Comparison of ENCODE assay signal across 8 cellular contexts in the genomic region with DNA sequence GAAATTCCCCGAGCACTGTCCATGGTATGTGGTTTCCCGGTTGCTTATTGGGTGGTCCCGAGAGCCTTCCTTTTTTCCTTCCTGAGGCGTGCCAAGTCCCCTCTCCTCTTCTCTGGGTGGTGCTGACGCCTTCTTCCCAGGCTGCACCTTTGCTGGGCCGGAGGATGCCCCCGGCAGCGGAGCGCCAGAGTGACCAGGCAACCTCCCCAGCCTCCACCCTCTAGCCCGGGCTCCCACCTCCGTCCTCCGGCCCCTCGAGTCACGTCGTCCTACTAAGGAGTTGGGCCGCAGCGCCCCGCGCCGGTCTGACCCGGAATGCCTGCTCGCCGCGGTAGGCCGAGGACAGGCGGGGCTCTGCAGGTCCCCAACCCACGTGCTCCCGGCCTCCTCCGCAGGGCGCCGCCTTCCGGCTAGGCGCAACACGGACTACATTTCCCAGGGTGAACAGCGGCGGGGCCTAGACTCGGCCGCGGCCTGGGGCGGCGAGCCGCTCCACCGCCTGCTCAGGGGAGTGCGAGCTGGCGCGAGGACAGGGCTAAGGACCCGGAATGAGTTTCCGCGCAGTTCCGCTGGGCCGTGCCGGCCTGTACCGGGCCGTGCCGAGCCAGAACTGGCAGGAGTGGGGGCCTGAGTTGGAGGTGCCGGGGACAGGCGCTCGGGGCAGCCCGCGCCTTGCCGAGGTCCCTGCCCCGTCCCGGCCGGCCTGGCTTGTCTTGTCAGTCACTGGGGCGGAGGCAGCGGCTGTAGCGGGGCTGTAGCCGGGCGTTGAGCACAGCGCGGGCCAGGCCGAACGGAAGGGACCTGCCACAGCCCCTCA. TPM values are rescaled to one million over a fixed set of nuclear protein-coding genes. Genes with fewer than 3 reads are reported as not detected.
DNase-seq lines count a peak whose midpoint lies in the region; ATAC-seq and TF ChIP-seq lines count a peak whose summit lies in the region.

A gene with protein sequence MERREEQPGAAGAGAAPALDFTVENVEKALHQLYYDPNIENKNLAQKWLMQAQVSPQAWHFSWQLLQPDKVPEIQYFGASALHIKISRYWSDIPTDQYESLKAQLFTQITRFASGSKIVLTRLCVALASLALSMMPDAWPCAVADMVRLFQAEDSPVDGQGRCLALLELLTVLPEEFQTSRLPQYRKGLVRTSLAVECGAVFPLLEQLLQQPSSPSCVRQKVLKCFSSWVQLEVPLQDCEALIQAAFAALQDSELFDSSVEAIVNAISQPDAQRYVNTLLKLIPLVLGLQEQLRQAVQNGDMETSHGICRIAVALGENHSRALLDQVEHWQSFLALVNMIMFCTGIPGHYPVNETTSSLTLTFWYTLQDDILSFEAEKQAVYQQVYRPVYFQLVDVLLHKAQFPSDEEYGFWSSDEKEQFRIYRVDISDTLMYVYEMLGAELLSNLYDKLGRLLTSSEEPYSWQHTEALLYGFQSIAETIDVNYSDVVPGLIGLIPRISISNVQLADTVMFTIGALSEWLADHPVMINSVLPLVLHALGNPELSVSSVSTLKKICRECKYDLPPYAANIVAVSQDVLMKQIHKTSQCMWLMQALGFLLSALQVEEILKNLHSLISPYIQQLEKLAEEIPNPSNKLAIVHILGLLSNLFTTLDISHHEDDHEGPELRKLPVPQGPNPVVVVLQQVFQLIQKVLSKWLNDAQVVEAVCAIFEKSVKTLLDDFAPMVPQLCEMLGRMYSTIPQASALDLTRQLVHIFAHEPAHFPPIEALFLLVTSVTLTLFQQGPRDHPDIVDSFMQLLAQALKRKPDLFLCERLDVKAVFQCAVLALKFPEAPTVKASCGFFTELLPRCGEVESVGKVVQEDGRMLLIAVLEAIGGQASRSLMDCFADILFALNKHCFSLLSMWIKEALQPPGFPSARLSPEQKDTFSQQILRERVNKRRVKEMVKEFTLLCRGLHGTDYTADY (plus strand): TSS at position 707 of the 817 bp plus-strand sequence. CDS start 651 bp downstream, outside the sequence.

- under 1% methylated on average over 73 of the region's 73 CpGs for WGBS in liver

- peaks cover 5 to 28% (median 22%) of the 10 kb centered on the region in 4 donors for H3K4me1 ChIP-seq in liver (ENCODE audit: control insufficient read depth in 4 of 4, insufficient read depth in 4 of 4, low read length in 3 of 4)

- H3K4me3 ChIP-seq in liver (ENCODE audit: low read depth in 1 of 3, low read length in 3 of 3): peak within 1 kb of the TSS; percentile 78 to 99 (median 85)

- peak within 1 kb of the TSS; percentile 90 to 98 (median 97) for H3K27ac Mint-ChIP-seq in CD14-positive monocyte
- peak within 1 kb of the TSS; percentile 93 for H3K27ac Mint-ChIP-seq in dendritic cell treated with granulocyte-macrophage colony-stimulating factor and Interleukin-4, amounts not matched to agents 40 ng/mL and 50 ng/mL, for 4 days

- ATAC-seq in GM19328 (IDR thresholded peaks at IDR 0.05; ENCODE audit: unreplicated experiment) (peak; percentile 93), HG03520 (IDR thresholded peaks at IDR 0.05; ENCODE audit: unreplicated experiment) (peak; percentile 85)

- intact Hi-C loops in CD14-positive monocyte (cut with micrococcal nuclease): loop anchor here (1.0 to 10.0 kb wide), 4 partner anchors 28 to 292 kb away; a partner anchor contains a TSS
- intact Hi-C loops in dendritic cell treated with granulocyte-macrophage colony-stimulating factor and Interleukin-4, amounts not matched to agents 40 ng/mL and 50 ng/mL, for 4 days (cut with micrococcal nuclease): loop anchor here (1.0 to 10.0 kb wide), 5 partner anchors 10 to 88 kb away; a partner anchor contains a TSS

- H3K27me3 Mint-ChIP-seq in CD14-positive monocyte (ENCODE audit: low read depth in 3 of 3): no peaks in the 10 kb centered on the region
- H3K27me3 Mint-ChIP-seq in dendritic cell treated with granulocyte-macrophage colony-stimulating factor and Interleukin-4, amounts not matched to agents 40 ng/mL and 50 ng/mL, for 4 days: no peaks in the 10 kb centered on the region

- TF ChIP-seq CTCF in CD14-positive monocyte (IDR thresholded peaks at IDR 0.05) (peak; percentile 81), liver (IDR thresholded peaks at IDR 0.05; ENCODE audit: low read depth, low read length, missing input control) (peak; percentile 58)

- H3K27ac ChIP-seq in liver (ENCODE audit: low read depth in 1 of 2, low read length in 2 of 2): peak within 1 kb of the TSS; percentile 89 to 98

- DNase-seq in CD14-positive monocyte (ENCODE audit: low spot score) (peak; percentile 95), NCI-H526 treated with DMSO at 0.1 percent for 48 hours (lab: John Stamatoyannopoulos, UW) (peak; percentile 97)
- DNase-seq in activated CD4-positive, alpha-beta T cell treated with anti-CD3 and anti-CD28 coated beads, Interleukin-2, amount 50 U/mL, for 24 hours (ENCODE audit: low read depth in 1 of 2, low spot score in 1 of 2): peak; percentile 89 to 94
- peak; percentile 95 for DNase-seq in stimulated activated CD4-positive, alpha-beta T cell treated with anti-CD3 and anti-CD28 coated beads, Interleukin-4, amount 100 ng/mL, for 24 hours

- no peaks in the 10 kb centered on the region for H3K9me3 ChIP-seq in liver (ENCODE audit: control insufficient read depth in 4 of 4, low read length in 3 of 4)

- peaks cover 14 to 17% of the 10 kb centered on the region in 2 donors for H3K36me3 Mint-ChIP-seq in CD14-positive monocyte
- H3K36me3 Mint-ChIP-seq in dendritic cell treated with granulocyte-macrophage colony-stimulating factor and Interleukin-4, amounts not matched to agents 40 ng/mL and 50 ng/mL, for 4 days (ENCODE audit: low read depth): peaks cover 49% of the 10 kb centered on the region

- H3K9ac ChIP-seq in liver (ENCODE audit: low read depth in 1 of 2, low read length in 2 of 2): peak within 1 kb of the TSS; percentile 69 to 84

- H3K4me1 Mint-ChIP-seq in CD14-positive monocyte: peaks cover 49% of the 10 kb centered on the region
- H3K4me1 Mint-ChIP-seq in dendritic cell treated with granulocyte-macrophage colony-stimulating factor and Interleukin-4, amounts not matched to agents 40 ng/mL and 50 ng/mL, for 4 days (ENCODE audit: low read depth): peaks cover 79% of the 10 kb centered on the region

- TF ChIP-seq RAD21 in liver (IDR thresholded peaks at IDR 0.05): peak; percentile 66 to 69

- peak within 1 kb of the TSS; percentile 88 to 95 for H3K4me3 Mint-ChIP-seq in CD14-positive monocyte
- H3K4me3 Mint-ChIP-seq in dendritic cell treated with granulocyte-macrophage colony-stimulating factor and Interleukin-4, amounts not matched to agents 40 ng/mL and 50 ng/mL, for 4 days: peak within 1 kb of the TSS; percentile 91

- H3K36me3 ChIP-seq in liver (ENCODE audit: control insufficient read depth in 4 of 4, insufficient read depth in 3 of 4, low read depth in 1 of 4, low read length in 3 of 4): peaks cover 0 to 6% (median 0%) of the 10 kb centered on the region in 4 donors

- H3K9me3 Mint-ChIP-seq in CD14-positive monocyte: no peaks in the 10 kb centered on the region
- no peaks in the 10 kb centered on the region for H3K9me3 Mint-ChIP-seq in dendritic cell treated with granulocyte-macrophage colony-stimulating factor and Interleukin-4, amounts not matched to agents 40 ng/mL and 50 ng/mL, for 4 days

- no peaks in the 10 kb centered on the region for H3K27me3 ChIP-seq in liver (ENCODE audit: control insufficient read depth in 4 of 4, insufficient read depth in 4 of 4, low read length in 3 of 4)

TF ChIP-seq in liver, 16 proteins besides CTCF, POLR2A, EP300 and RAD21:
- TF ChIP-seq TAF1 (conservative IDR thresholded peaks at IDR 0.05) (peak; percentile 62), YY1 (IDR thresholded peaks at IDR 0.05) (peak; percentile 66), EGR1 (IDR thresholded peaks at IDR 0.05; ENCODE audit: low read depth in 2 of 2) (no peak), SP1 (IDR thresholded peaks at IDR 0.05) (peak; percentile 58), JUND (IDR thresholded peaks at IDR 0.05) (no peak), NR2F2 (IDR thresholded peaks at IDR 0.05) (no peak), HNF4G (IDR thresholded peaks at IDR 0.05) (no peak), RXRA (IDR thresholded peaks at IDR 0.05) (peak in 1 of 2 donors; percentile 8), HNF4A (conservative IDR thresholded peaks at IDR 0.05) (no peak), GABPA (IDR thresholded peaks at IDR 0.05 in 1 of 2, conservative IDR thresholded peaks at IDR 0.05 in 1 of 2) (peak in 1 of 2 donors; percentile 81)
- TF ChIP-seq, protein P1, sequence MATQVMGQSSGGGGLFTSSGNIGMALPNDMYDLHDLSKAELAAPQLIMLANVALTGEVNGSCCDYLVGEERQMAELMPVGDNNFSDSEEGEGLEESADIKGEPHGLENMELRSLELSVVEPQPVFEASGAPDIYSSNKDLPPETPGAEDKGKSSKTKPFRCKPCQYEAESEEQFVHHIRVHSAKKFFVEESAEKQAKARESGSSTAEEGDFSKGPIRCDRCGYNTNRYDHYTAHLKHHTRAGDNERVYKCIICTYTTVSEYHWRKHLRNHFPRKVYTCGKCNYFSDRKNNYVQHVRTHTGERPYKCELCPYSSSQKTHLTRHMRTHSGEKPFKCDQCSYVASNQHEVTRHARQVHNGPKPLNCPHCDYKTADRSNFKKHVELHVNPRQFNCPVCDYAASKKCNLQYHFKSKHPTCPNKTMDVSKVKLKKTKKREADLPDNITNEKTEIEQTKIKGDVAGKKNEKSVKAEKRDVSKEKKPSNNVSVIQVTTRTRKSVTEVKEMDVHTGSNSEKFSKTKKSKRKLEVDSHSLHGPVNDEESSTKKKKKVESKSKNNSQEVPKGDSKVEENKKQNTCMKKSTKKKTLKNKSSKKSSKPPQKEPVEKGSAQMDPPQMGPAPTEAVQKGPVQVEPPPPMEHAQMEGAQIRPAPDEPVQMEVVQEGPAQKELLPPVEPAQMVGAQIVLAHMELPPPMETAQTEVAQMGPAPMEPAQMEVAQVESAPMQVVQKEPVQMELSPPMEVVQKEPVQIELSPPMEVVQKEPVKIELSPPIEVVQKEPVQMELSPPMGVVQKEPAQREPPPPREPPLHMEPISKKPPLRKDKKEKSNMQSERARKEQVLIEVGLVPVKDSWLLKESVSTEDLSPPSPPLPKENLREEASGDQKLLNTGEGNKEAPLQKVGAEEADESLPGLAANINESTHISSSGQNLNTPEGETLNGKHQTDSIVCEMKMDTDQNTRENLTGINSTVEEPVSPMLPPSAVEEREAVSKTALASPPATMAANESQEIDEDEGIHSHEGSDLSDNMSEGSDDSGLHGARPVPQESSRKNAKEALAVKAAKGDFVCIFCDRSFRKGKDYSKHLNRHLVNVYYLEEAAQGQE (IDR thresholded peaks at IDR 0.05): peak; percentile 98

RNA-seq across cellular contexts. Expression of the gene that starts here (rescaled TPM):
- polyA plus RNA-seq in CD14-positive monocyte: 10 to 100 TPM; 10.1 to 10.6 TPM
- total RNA-seq in liver: 10 to 100 TPM in 1 of 2 donors, 1 to 10 TPM in 1; 9.1 to 15.1 TPM
- 10 to 100 TPM in 1 of 2 donors, 1 to 10 TPM in 1; 8.6 to 12.0 TPM for polyA plus RNA-seq in liver

Comparison
In these comparisons a context has a peak if more than half of its experiments do, and no peak if none do; other contexts are left out.
1. Peak in every context shown above with its lines: DNase-seq, ATAC-seq, H3K4me3 ChIP-seq and H3K27ac ChIP-seq.